ENCODE assay signal across 28 cellular contexts in the genomic region with DNA sequence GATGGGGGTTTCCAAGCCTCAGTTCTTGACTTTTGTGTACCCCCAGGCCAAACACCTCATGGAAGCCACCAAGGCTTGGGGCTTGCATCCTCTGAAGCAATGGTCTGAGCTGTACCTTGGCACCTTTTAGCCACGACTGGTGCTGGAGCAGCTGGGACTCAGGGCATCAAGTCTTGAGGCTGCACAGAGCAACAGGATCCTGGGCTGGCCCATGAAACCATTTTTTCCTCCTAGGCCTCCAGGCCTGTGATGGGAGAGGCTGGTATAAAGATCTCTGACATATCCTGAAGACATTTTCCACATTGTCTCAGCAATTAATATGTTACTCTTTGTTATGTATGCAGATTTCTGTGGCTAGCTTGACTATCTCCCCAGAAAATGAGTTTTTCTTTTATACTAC.
A peak's percentile ranks its signal among the peaks of the same experiment; 100 is the strongest.
DNase-seq lines count a peak whose midpoint lies in the region; ATAC-seq, FAIRE-seq and TF ChIP-seq lines count a peak whose summit lies in the region.
"Had no signal": no experiment of that assay in that cellular context is flagged by ENCODE, and none has a peak within 500 bp of the region (broad histone marks: within the 10 kb centered on the region; RNA-seq: fewer than 3 reads in every experiment).

No MANE protein-coding gene starts in this region.

- H3K4me1 Mint-ChIP-seq in endodermal cell, result no peaks in the 10 kb centered on the region
- H3K4me1 Mint-ChIP-seq: B cell had no signal

- 0% methylated on average over 1 of the region's 1 CpG for WGBS in A549 (ENCODE audit: missing lambda C conversion rate)
- 0% methylated on average over 1 of the region's 1 CpG for WGBS in K562 (ENCODE audit: insufficient coverage, low coverage, missing lambda C conversion rate)
- WGBS in endodermal cell (ENCODE audit: insufficient coverage in 1 of 2, insufficient read length in 1 of 2), 2 experiments, result 54% methylated on average over 1 of the region's 1 CpG; no CpG with 5 or more reads in 1 of the 2 experiments

- no peak for ATAC-seq in A549
- no peak for ATAC-seq in K562
- ATAC-seq in GM18867 (IDR thresholded peaks at IDR 0.05; ENCODE audit: unreplicated experiment), result no peak
- ATAC-seq: CD8-positive, alpha-beta T cell; GM12878 had no signal

- no peak overlapping the region for H3K4me2 ChIP-seq in A549
- no peak overlapping the region for H3K4me2 ChIP-seq in K562 (ENCODE audit: insufficient read depth, low read length)
- H3K4me2 ChIP-seq: BLaER1 treated with 17β-estradiol and CSF1 and Interleukin-3, amounts not matched to agents 10 nM and 100 nM had no signal

- FAIRE-seq in A549 (lab: Jason Lieb, UNC), result no peak
- FAIRE-seq in K562 (lab: Jason Lieb, UNC), result no peak
- FAIRE-seq: A204.1, D721Med, GM12878, GM12892, GM18507, GM19239 had no signal

- H3K4me1 ChIP-seq in A549 (no peaks in the 10 kb centered on the region), HEK293 (ENCODE audit: control insufficient read depth, insufficient read depth, low read length) (no peaks in the 10 kb centered on the region), K562 (replicated peaks in 1 of 2; ENCODE audit: control insufficient read depth in 2 of 2, insufficient read depth in 2 of 2, low read length in 2 of 2) (no peaks in the 10 kb centered on the region), endodermal cell (ENCODE audit: control insufficient read depth, insufficient read depth, low read length) (no peaks in the 10 kb centered on the region)
- no peaks in the 10 kb centered on the region for H3K4me1 ChIP-seq in effector memory CD4-positive, alpha-beta T cell (ENCODE audit: control insufficient read depth, insufficient read depth, low read length, poor library complexity, severe bottlenecking)
- H3K4me1 ChIP-seq: BLaER1 treated with 17β-estradiol and CSF1 and Interleukin-3, amounts not matched to agents 10 nM and 100 nM; Caco-2 had no signal

- no peak for TF ChIP-seq RAD21 in A549 (conservative IDR thresholded peaks at IDR 0.05 in 1 of 2, IDR thresholded peaks at IDR 0.05 in 1 of 2)
- TF ChIP-seq RAD21 in K562 (CRISPR knock-in tag; conservative IDR thresholded peaks at IDR 0.05 in 1 of 2, IDR thresholded peaks at IDR 0.05 in 1 of 2), result no peak

- no peaks in the 10 kb centered on the region; the same call in 2 of the 3 replicates for H3K9me3 ChIP-seq in A549
- H3K9me3 ChIP-seq in HEK293 (ENCODE audit: control insufficient read depth, insufficient read depth, low read depth, low read length), result no peaks in the 10 kb centered on the region
- no peaks in the 10 kb centered on the region for H3K9me3 ChIP-seq in K562 (replicated peaks; ENCODE audit: control insufficient read depth, insufficient read depth, low read depth, low read length)
- H3K9me3 ChIP-seq in endodermal cell (ENCODE audit: control insufficient read depth, low read length), result peaks cover 32% of the 10 kb centered on the region
- H3K9me3 ChIP-seq in effector memory CD4-positive, alpha-beta T cell (ENCODE audit: control insufficient read depth, low read length), result peaks cover 4% of the 10 kb centered on the region

- H3K36me3 ChIP-seq in HEK293 (ENCODE audit: control insufficient read depth in 2 of 2, insufficient read depth in 1 of 2, low read length in 2 of 2) (no peaks in the 10 kb centered on the region), K562 (ENCODE audit: control insufficient read depth, insufficient read depth, low read length) (no peaks in the 10 kb centered on the region), endodermal cell (ENCODE audit: control insufficient read depth, insufficient read depth, low read length) (no peaks in the 10 kb centered on the region)
- H3K36me3 ChIP-seq in effector memory CD4-positive, alpha-beta T cell (ENCODE audit: control insufficient read depth, insufficient read depth, low read length), result no peaks in the 10 kb centered on the region
- H3K36me3 ChIP-seq: BLaER1 treated with 17β-estradiol and CSF1 and Interleukin-3, amounts not matched to agents 10 nM and 100 nM had no signal

- POLR2A ChIA-PET in A549 (lab: Yijun Ruan, JAX) (no interaction called here), HEK293 (lab: Yijun Ruan, JAX) (no interaction called here), K562 (lab: Yijun Ruan, JAX) (no interaction called here)

- intact Hi-C loops in K562 (cut with micrococcal nuclease), result no loop called here

- in situ Hi-C loops in K562 (cut with MboI), result no loop called here

- H3K27me3 Mint-ChIP-seq in endodermal cell (ENCODE audit: insufficient read depth), result no peaks in the 10 kb centered on the region
- H3K27me3 Mint-ChIP-seq: B cell; CD4-positive, alpha-beta T cell had no signal

- H3K9me3 Mint-ChIP-seq in endodermal cell, result peaks cover 3% of the 10 kb centered on the region

- CTCF ChIA-PET in A549 (lab: Yijun Ruan, JAX) (no interaction called here), HEK293 (lab: Yijun Ruan, JAX) (interaction anchor here (0.7 kb wide), 1 partner anchor 1301 kb away, joined by 3 read pairs; no protein-coding TSS in a partner anchor), K562 (lab: Yijun Ruan, JAX; ENCODE audit: low intra/inter-chr PET ratio) (no interaction called here)

- peaks cover 4% of the 10 kb centered on the region for H3K36me3 Mint-ChIP-seq in endodermal cell (ENCODE audit: low read depth)
- H3K36me3 Mint-ChIP-seq: CD8-positive, alpha-beta T cell had no signal

- H3K4me3 ChIP-seq in A549 (no peak overlapping the region), HEK293 (ENCODE audit: low read depth, low read length) (no peak overlapping the region), K562 (no peak overlapping the region), endodermal cell (ENCODE audit: low read length) (peak overlapping the region; percentile 33)
- no peak overlapping the region for H3K4me3 ChIP-seq in effector memory CD4-positive, alpha-beta T cell (ENCODE audit: insufficient read depth, low read depth, low read length, poor library complexity, severe bottlenecking)
- H3K4me3 ChIP-seq: BLaER1 treated with 17β-estradiol and CSF1 and Interleukin-3, amounts not matched to agents 10 nM and 100 nM; GM12878 had no signal

- no peak overlapping the region for H2AFZ ChIP-seq in K562 (ENCODE audit: low read depth, low read length)

- H4K20me1 ChIP-seq in K562 (replicated peaks; ENCODE audit: control insufficient read depth, insufficient read depth, low read length), result no peaks in the 10 kb centered on the region
- H4K20me1 ChIP-seq: BLaER1 treated with 17β-estradiol and CSF1 and Interleukin-3, amounts not matched to agents 10 nM and 100 nM had no signal

- no peak overlapping the region for H3K27ac ChIP-seq in A549
- H3K27ac ChIP-seq in HEK293 (ENCODE audit: extremely low read depth, low read depth, low read length), result no peak overlapping the region
- H3K27ac ChIP-seq in K562 (ENCODE audit: extremely low read depth, low read depth, low read length), result no peak overlapping the region
- H3K27ac ChIP-seq in endodermal cell (ENCODE audit: low read depth, low read length), result no peak overlapping the region
- no peak overlapping the region for H3K27ac ChIP-seq in effector memory CD4-positive, alpha-beta T cell (ENCODE audit: insufficient read depth, low read length, poor library complexity, severe bottlenecking)
- H3K27ac ChIP-seq: BLaER1 treated with 17β-estradiol and CSF1 and Interleukin-3, amounts not matched to agents 10 nM and 100 nM; C4-2B had no signal

- no peaks in the 10 kb centered on the region for H3K79me2 ChIP-seq in K562 (ENCODE audit: control insufficient read depth, insufficient read depth, low read length)

- H3K4me3 Mint-ChIP-seq in endodermal cell, result no peak overlapping the region
- H3K4me3 Mint-ChIP-seq: B cell; CD4-positive, alpha-beta T cell; CD8-positive, alpha-beta T cell had no signal

- no peak overlapping the region for H3K27ac Mint-ChIP-seq in endodermal cell
- H3K27ac Mint-ChIP-seq: B cell; CD4-positive, alpha-beta T cell; CD8-positive, alpha-beta T cell had no signal

- no peak for TF ChIP-seq CTCF in A549 (IDR thresholded peaks at IDR 0.05)
- no peak for TF ChIP-seq CTCF in HEK293 (tag by site-specific recombination; IDR thresholded peaks at IDR 0.05)
- no peak for TF ChIP-seq CTCF in K562 (IDR thresholded peaks at IDR 0.05 in 2 of 3, conservative IDR thresholded peaks at IDR 0.05 in 1 of 3; ENCODE audit: insufficient read depth in 2 of 3, low read depth in 1 of 3, low read length in 3 of 3)
- TF ChIP-seq CTCF in endodermal cell (conservative IDR thresholded peaks at IDR 0.05), result no peak

- no peak overlapping the region for H3K9ac ChIP-seq in K562 (ENCODE audit: insufficient read depth in 1 of 2, low read depth in 2 of 2, low read length in 2 of 2)
- no peak overlapping the region for H3K9ac ChIP-seq in endodermal cell (ENCODE audit: extremely low read depth, low read length, poor library complexity, severe bottlenecking)
- H3K9ac ChIP-seq: BLaER1 treated with 17β-estradiol and CSF1 and Interleukin-3, amounts not matched to agents 10 nM and 100 nM had no signal

- TF ChIP-seq EP300 in A549 (IDR thresholded peaks at IDR 0.05) (no peak), K562 (IDR thresholded peaks at IDR 0.05; ENCODE audit: low read length) (no peak)

- DNase-seq in A549 (ENCODE audit: low read depth in 1 of 2, low spot score in 1 of 2), result no peak
- DNase-seq in K562 (ENCODE audit: extremely low read depth in 1 of 4, low spot score in 3 of 4), result no peak
- DNase-seq in endodermal cell, result no peak
- no peak for DNase-seq in effector memory CD4-positive, alpha-beta T cell
- no peak for DNase-seq in GM19240 (ENCODE audit: insufficient read length, low spot score)
- DNase-seq: 8988T; AML-193; Caco-2; Calu3; CD4-positive, alpha-beta T cell; CD8-positive, alpha-beta T cell; DMS153; DMS53; DMS79; DND-41; EL; GDM1 had no signal

- H3K27me3 ChIP-seq in K562 (ENCODE audit: control insufficient read depth in 2 of 2, insufficient read depth in 2 of 2, low read length in 2 of 2), result no peaks in the 10 kb centered on the region
- H3K27me3 ChIP-seq in endodermal cell (ENCODE audit: control insufficient read depth, insufficient read depth, low read length, poor library complexity, severe bottlenecking), result no peaks in the 10 kb centered on the region
- H3K27me3 ChIP-seq in effector memory CD4-positive, alpha-beta T cell (replicated peaks; ENCODE audit: control insufficient read depth, insufficient read depth, low read length, poor library complexity, severe bottlenecking), result no peaks in the 10 kb centered on the region
- H3K27me3 ChIP-seq: BLaER1 treated with 17β-estradiol and CSF1 and Interleukin-3, amounts not matched to agents 10 nM and 100 nM had no signal

- no peak for TF ChIP-seq POLR2A in A549 (IDR thresholded peaks at IDR 0.05; ENCODE audit: low read length)
- no peak for TF ChIP-seq POLR2A in K562 (conservative IDR thresholded peaks at IDR 0.05)

- no TSS peak for BruUV-seq in K562 (replicated peaks; lab: Mats Ljungman, UMichigan)

- H3K9me1 ChIP-seq in K562 (ENCODE audit: control insufficient read depth, insufficient read depth, low read length), result no peaks in the 10 kb centered on the region

TF ChIP-seq in A549, 52 proteins besides CTCF, POLR2A, EP300 and RAD21 (continues in another document):
- no peak for TF ChIP-seq ESRRA (IDR thresholded peaks at IDR 0.05; ENCODE audit: borderline replicate concordance, low read length)

TF ChIP-seq in HEK293, 187 proteins besides CTCF, POLR2A, EP300 and RAD21 (continues in another document):
- 0 out of 2 replicates have a peak, but pooled peaks have one; percentile 7 for TF ChIP-seq ZNF549 (tag by site-specific recombination; IDR thresholded peaks at IDR 0.05)

TF ChIP-seq in K562, 482 proteins besides CTCF, POLR2A, EP300 and RAD21 (continues in another document):
- peak; percentile 86 for TF ChIP-seq ZFP36 (IDR thresholded peaks at IDR 0.05; ENCODE audit: low read depth, low read length, partially characterized antibody)
- no peak for TF ChIP-seq ZNF79 (CRISPR knock-in tag; IDR thresholded peaks at IDR 0.05; ENCODE audit: low read depth)
